Comparison of ENCODE assay signal across 8 cellular contexts in the genomic region with DNA sequence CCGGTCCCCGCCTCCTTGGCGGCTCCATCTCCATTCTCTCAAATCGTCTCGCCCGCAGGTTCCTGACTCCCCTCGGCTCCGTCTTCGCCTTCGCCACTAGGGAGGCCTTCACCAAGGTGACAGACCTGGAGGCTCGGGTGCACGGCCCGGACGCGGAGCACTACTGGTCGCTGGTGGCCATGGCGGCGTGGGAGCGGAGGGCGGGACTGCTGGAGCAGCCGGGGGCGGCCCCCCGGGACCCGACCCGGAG. TPM values are rescaled to one million over a fixed set of nuclear protein-coding genes. Genes with fewer than 3 reads are reported as not detected.
DNase-seq lines count a peak whose midpoint lies in the region; ATAC-seq and TF ChIP-seq lines count a peak whose summit lies in the region.

No MANE protein-coding gene starts in this region.

- peaks cover 22% of the 10 kb centered on the region for H3K4me1 ChIP-seq in HUES48 (ENCODE audit: control insufficient read depth, insufficient read depth, low read length)

- H3K4me1 Mint-ChIP-seq in CD4-positive, alpha-beta T cell (ENCODE audit: low read depth) = peaks cover 24% of the 10 kb centered on the region
- peaks cover 19% of the 10 kb centered on the region for H3K4me1 Mint-ChIP-seq in chondrocyte (ENCODE audit: low read depth)
- H3K4me1 Mint-ChIP-seq in natural killer cell = peaks cover 13 to 16% of the 10 kb centered on the region in 2 donors

- peak overlapping the region; percentile 60 for H3K4me3 ChIP-seq in HUES48 (ENCODE audit: low read depth, low read length)

- no peak overlapping the region for H3K27ac ChIP-seq in CD4-positive, alpha-beta T cell (ENCODE audit: low read depth, low read length)
- peak overlapping the region; percentile 47 for H3K27ac ChIP-seq in HUES48 (ENCODE audit: low read depth, low read length)

- no peak for TF ChIP-seq CTCF in CD4-positive, alpha-beta T cell (IDR thresholded peaks at IDR 0.05)
- TF ChIP-seq CTCF in chondrocyte (IDR thresholded peaks at IDR 0.05) = no peak
- TF ChIP-seq CTCF in natural killer cell (IDR thresholded peaks at IDR 0.05) = no peak

- ATAC-seq in CD4-positive, alpha-beta T cell (ENCODE audit: poor library complexity) = no peak
- ATAC-seq in natural killer cell = peak in 2 of 3 donors; percentile 6 to 37
- ATAC-seq in HG02981 (IDR thresholded peaks at IDR 0.05; ENCODE audit: unreplicated experiment) = no peak
- ATAC-seq in GM21360 (IDR thresholded peaks at IDR 0.05; ENCODE audit: unreplicated experiment) = no peak

- CTCF ChIA-PET in CD4-positive, alpha-beta T cell (lab: Charles Lee) = interaction anchor here (0.6 to 3.5 kb wide), 34 partner anchors 10 to 157 kb away, joined by 3 to 30 read pairs (median 4); partner anchors contain the start of genes ARRB2, C17orf107, MED11 and MINK1

- H3K9ac ChIP-seq in HUES48 (ENCODE audit: low read depth, low read length) = no peak overlapping the region

- intact Hi-C loops in CD4-positive, alpha-beta T cell (cut with DNase I, micrococcal nuclease) = loop anchor here (2.0 to 5.0 kb wide), 3 partner anchors 57 to 113 kb away; partner anchors contain the start of genes CHRNE (in 1 of the 2) and MED11 (in 1 of the 2)
- intact Hi-C loops in natural killer cell (cut with micrococcal nuclease) = no loop called here

- peaks cover 47% of the 10 kb centered on the region for H3K27me3 Mint-ChIP-seq in CD4-positive, alpha-beta T cell
- H3K27me3 Mint-ChIP-seq in chondrocyte (ENCODE audit: low read depth) = no peaks in the 10 kb centered on the region
- peaks cover 21% of the 10 kb centered on the region in 2 donors for H3K27me3 Mint-ChIP-seq in natural killer cell (ENCODE audit: low read depth in 2 of 2)

- H3K9me3 Mint-ChIP-seq in CD4-positive, alpha-beta T cell = no peaks in the 10 kb centered on the region
- H3K9me3 Mint-ChIP-seq in chondrocyte (ENCODE audit: low read depth) (no peaks in the 10 kb centered on the region), natural killer cell (no peaks in the 10 kb centered on the region)

- H3K27me3 ChIP-seq in CD4-positive, alpha-beta T cell (ENCODE audit: control insufficient read depth, insufficient read depth, low read length) = peaks cover 32% of the 10 kb centered on the region
- H3K27me3 ChIP-seq in HUES48 (ENCODE audit: control insufficient read depth, insufficient read depth, low read length) = peaks cover 77% of the 10 kb centered on the region

- POLR2A ChIA-PET in CD4-positive, alpha-beta T cell (lab: Charles Lee) = interaction anchor here (0.7 to 2.5 kb wide), 17 partner anchors 10 to 424 kb away, joined by 3 to 27 read pairs (median 5); partner anchors contain the start of genes ARRB2, C17orf107, CXCL16 and MED11

- peak overlapping the region; percentile 83 for H3K4me3 Mint-ChIP-seq in CD4-positive, alpha-beta T cell
- peak overlapping the region; percentile 90 for H3K4me3 Mint-ChIP-seq in chondrocyte (ENCODE audit: unreplicated experiment)
- H3K4me3 Mint-ChIP-seq in natural killer cell = peak overlapping the region; percentile 83

- no peak for DNase-seq in CD4-positive, alpha-beta T cell
- DNase-seq in chondrocyte (ENCODE audit: low spot score) (no peak), natural killer cell (no peak), NCI-H526 treated with DMSO at 0.1 percent for 48 hours (lab: John Stamatoyannopoulos, UW) (no peak), amniotic stem cell (lab: John Stamatoyannopoulos, UW) (no peak)

- no peaks in the 10 kb centered on the region for H3K9me3 ChIP-seq in CD4-positive, alpha-beta T cell (ENCODE audit: control insufficient read depth, low read length)
- H3K9me3 ChIP-seq in HUES48 (ENCODE audit: control insufficient read depth, insufficient read depth, low read length) = no peaks in the 10 kb centered on the region

- no peaks in the 10 kb centered on the region for H3K36me3 ChIP-seq in HUES48 (ENCODE audit: control insufficient read depth, insufficient read depth, low read length)

- no peaks in the 10 kb centered on the region for H3K36me3 Mint-ChIP-seq in CD4-positive, alpha-beta T cell (ENCODE audit: low read depth)
- H3K36me3 Mint-ChIP-seq in chondrocyte (ENCODE audit: low read depth) (no peaks in the 10 kb centered on the region), natural killer cell (no peaks in the 10 kb centered on the region)

- peak overlapping the region; percentile 51 for H3K27ac Mint-ChIP-seq in CD4-positive, alpha-beta T cell
- H3K27ac Mint-ChIP-seq in chondrocyte (ENCODE audit: unreplicated experiment) = peak overlapping the region; percentile 74
- H3K27ac Mint-ChIP-seq in natural killer cell = peak overlapping the region; percentile 85

RNA-seq across cellular contexts. Expression of gene GLTPD2, which starts 0.9 kb away (rescaled TPM):
- not detected for total RNA-seq in CD4-positive, alpha-beta T cell
- total RNA-seq in chondrocyte = not detected in 3 replicates
- total RNA-seq in natural killer cell = not detected

RNA-seq across cellular contexts. Expression of gene VMO1, which starts 3.5 kb away (rescaled TPM):
- total RNA-seq in CD4-positive, alpha-beta T cell = not detected
- 0.82 to 2.4 TPM (median 1.2 TPM) in 3 replicates for total RNA-seq in chondrocyte
- 1 to 10 TPM; 1.2 to 4.8 (median 1.3) TPM for total RNA-seq in natural killer cell

RNA-seq across cellular contexts. Expression of gene PSMB6, which starts 6.3 kb away (rescaled TPM):
- 10 to 100 TPM; 44.3 to 52.7 TPM for total RNA-seq in CD4-positive, alpha-beta T cell
- 110 to 146 TPM (median 113 TPM) in 3 replicates for total RNA-seq in chondrocyte
- total RNA-seq in natural killer cell = 10 to 100 TPM; 69.4 to 79.3 (median 70.0) TPM

RNA-seq across cellular contexts. Expression of gene PLD2, which starts 17.3 kb away (rescaled TPM):
- total RNA-seq in CD4-positive, alpha-beta T cell = 10 to 100 TPM; 10.2 to 10.7 TPM
- 30.3 to 35.3 TPM (median 32.1 TPM) in 3 replicates for total RNA-seq in chondrocyte
- 10 to 100 TPM; 20.8 to 22.7 (median 21.3) TPM for total RNA-seq in natural killer cell

Comparison
In these comparisons a context has a peak if more than half of its experiments do, and no peak if none do; other contexts are left out.
1. ATAC-seq: peak in natural killer cell (2 of 3); none in CD4-positive, alpha-beta T cell (single experiment), HG02981 (single experiment) and GM21360 (single experiment).
2. Peak in every context shown above with its lines, with median percentiles within 50 percentile points of each other: H3K27ac Mint-ChIP-seq and H3K4me3 Mint-ChIP-seq.